In genomic region chr1:183048087-183049085, GRCh38 we compare ENCODE assay signal across 11 cellular contexts.
DNase-seq lines count a peak whose midpoint lies in the region; ATAC-seq and TF ChIP-seq lines count a peak whose summit lies in the region.
"Had no signal": no experiment of that assay in that cellular context is flagged by ENCODE, and none has a peak within 500 bp of the region (broad histone marks: within the 10 kb centered on the region; RNA-seq: fewer than 3 reads in every experiment).

No MANE protein-coding gene starts in this region.

- no peak overlapping the region for H3K4me3 Mint-ChIP-seq in stimulated activated effector memory CD8-positive, alpha-beta T cell treated with anti-CD3 and anti-CD28 coated beads, Interleukin-12 subunit alpha, Interleukin-12 subunit beta, amount 100 ng/mL, for 72 hours
- H3K4me3 Mint-ChIP-seq: stimulated activated naive CD8-positive, alpha-beta T cell treated with anti-CD3 and anti-CD28 coated beads, Interleukin-15, Interleukin-2, amounts not matched to agents 100 ng/mL and 50 ng/mL, for 24 hours had no signal

- no peaks in the 10 kb centered on the region for H3K9me3 Mint-ChIP-seq in stimulated activated effector memory CD8-positive, alpha-beta T cell treated with anti-CD3 and anti-CD28 coated beads, Interleukin-12 subunit alpha, Interleukin-12 subunit beta, amount 100 ng/mL, for 72 hours
- H3K9me3 Mint-ChIP-seq: stimulated activated naive CD8-positive, alpha-beta T cell treated with anti-CD3 and anti-CD28 coated beads, Interleukin-15, Interleukin-2, amounts not matched to agents 100 ng/mL and 50 ng/mL, for 24 hours had no signal

- peak overlapping the region; percentile 80 for H3K4me2 ChIP-seq in OCI-LY3 (ENCODE audit: low read length)

- TF ChIP-seq CTCF in OCI-LY3 (IDR thresholded peaks at IDR 0.05; ENCODE audit: low read depth, low read length): no peak

- H3K27me3 ChIP-seq in OCI-LY3 (ENCODE audit: low read depth, low read length): no peaks in the 10 kb centered on the region

- H2AFZ ChIP-seq in OCI-LY3 (ENCODE audit: low read depth, low read length): peak overlapping the region; percentile 10; the same call in 1 of the 2 replicates

- no peaks in the 10 kb centered on the region for H3K4me1 Mint-ChIP-seq in stimulated activated effector memory CD8-positive, alpha-beta T cell treated with anti-CD3 and anti-CD28 coated beads, Interleukin-12 subunit alpha, Interleukin-12 subunit beta, amount 100 ng/mL, for 72 hours

- no peaks in the 10 kb centered on the region for H3K36me3 Mint-ChIP-seq in stimulated activated effector memory CD8-positive, alpha-beta T cell treated with anti-CD3 and anti-CD28 coated beads, Interleukin-12 subunit alpha, Interleukin-12 subunit beta, amount 100 ng/mL, for 72 hours

- DNase-seq in ecto neural progenitor cell (ENCODE audit: low spot score) (no peak), HK-2 (ENCODE audit: unreplicated experiment) (no peak), hippocampal formation (lab: John Stamatoyannopoulos, UW) (no peak)
- DNase-seq in stimulated activated effector memory CD8-positive, alpha-beta T cell treated with anti-CD3 and anti-CD28 coated beads, Interleukin-12 subunit alpha, Interleukin-12 subunit beta, amount 100 ng/mL, for 72 hours (ENCODE audit: low spot score in 2 of 2): no peak

- peak overlapping the region; percentile 69 for H3K27ac ChIP-seq in OCI-LY3 (ENCODE audit: low read length)

- peaks cover 46% of the 10 kb centered on the region for H3K4me1 ChIP-seq in OCI-LY3 (ENCODE audit: low read length)

- peaks cover 2% of the 10 kb centered on the region; the same call in 1 of the 2 replicates for H4K20me1 ChIP-seq in OCI-LY3 (ENCODE audit: insufficient read depth, low read length)

- ATAC-seq in GM18502 (IDR thresholded peaks at IDR 0.05; ENCODE audit: poor library complexity, unreplicated experiment): peak; percentile 99
- peak; percentile 98 for ATAC-seq in GM21381 (IDR thresholded peaks at IDR 0.05; ENCODE audit: unreplicated experiment)
- peak; percentile 95 for ATAC-seq in HG03066 (IDR thresholded peaks at IDR 0.05; ENCODE audit: low read depth, unreplicated experiment)
- no peak for ATAC-seq in stimulated activated effector memory CD8-positive, alpha-beta T cell treated with anti-CD3 and anti-CD28 coated beads, Interleukin-12 subunit alpha, Interleukin-12 subunit beta, amount 100 ng/mL, for 72 hours
- ATAC-seq: activated CD4-positive, CD25-positive, alpha-beta regulatory T cell treated with anti-CD3 and anti-CD28 coated beads, Interleukin-2, amount 50 U/mL, for 24 hours; left lobe of liver had no signal

- H3K79me2 ChIP-seq in OCI-LY3 (ENCODE audit: low read length): peaks cover 65% of the 10 kb centered on the region

- H3K4me3 ChIP-seq in OCI-LY3 (ENCODE audit: low read length): peak overlapping the region; percentile 60

- no peaks in the 10 kb centered on the region for H3K36me3 ChIP-seq in OCI-LY3 (replicated peaks; ENCODE audit: low read depth, low read length)

- H3K9ac ChIP-seq in OCI-LY3 (ENCODE audit: low read length): peak overlapping the region; percentile 53

- H3K9me3 ChIP-seq in OCI-LY3 (ENCODE audit: insufficient read depth, low read length): no peaks in the 10 kb centered on the region

- no peak overlapping the region for H3K27ac Mint-ChIP-seq in stimulated activated effector memory CD8-positive, alpha-beta T cell treated with anti-CD3 and anti-CD28 coated beads, Interleukin-12 subunit alpha, Interleukin-12 subunit beta, amount 100 ng/mL, for 72 hours
- H3K27ac Mint-ChIP-seq: stimulated activated naive CD8-positive, alpha-beta T cell treated with anti-CD3 and anti-CD28 coated beads, Interleukin-15, Interleukin-2, amounts not matched to agents 100 ng/mL and 50 ng/mL, for 24 hours had no signal
